ENCODE assay signal across 1 cellular context in the genomic region with DNA sequence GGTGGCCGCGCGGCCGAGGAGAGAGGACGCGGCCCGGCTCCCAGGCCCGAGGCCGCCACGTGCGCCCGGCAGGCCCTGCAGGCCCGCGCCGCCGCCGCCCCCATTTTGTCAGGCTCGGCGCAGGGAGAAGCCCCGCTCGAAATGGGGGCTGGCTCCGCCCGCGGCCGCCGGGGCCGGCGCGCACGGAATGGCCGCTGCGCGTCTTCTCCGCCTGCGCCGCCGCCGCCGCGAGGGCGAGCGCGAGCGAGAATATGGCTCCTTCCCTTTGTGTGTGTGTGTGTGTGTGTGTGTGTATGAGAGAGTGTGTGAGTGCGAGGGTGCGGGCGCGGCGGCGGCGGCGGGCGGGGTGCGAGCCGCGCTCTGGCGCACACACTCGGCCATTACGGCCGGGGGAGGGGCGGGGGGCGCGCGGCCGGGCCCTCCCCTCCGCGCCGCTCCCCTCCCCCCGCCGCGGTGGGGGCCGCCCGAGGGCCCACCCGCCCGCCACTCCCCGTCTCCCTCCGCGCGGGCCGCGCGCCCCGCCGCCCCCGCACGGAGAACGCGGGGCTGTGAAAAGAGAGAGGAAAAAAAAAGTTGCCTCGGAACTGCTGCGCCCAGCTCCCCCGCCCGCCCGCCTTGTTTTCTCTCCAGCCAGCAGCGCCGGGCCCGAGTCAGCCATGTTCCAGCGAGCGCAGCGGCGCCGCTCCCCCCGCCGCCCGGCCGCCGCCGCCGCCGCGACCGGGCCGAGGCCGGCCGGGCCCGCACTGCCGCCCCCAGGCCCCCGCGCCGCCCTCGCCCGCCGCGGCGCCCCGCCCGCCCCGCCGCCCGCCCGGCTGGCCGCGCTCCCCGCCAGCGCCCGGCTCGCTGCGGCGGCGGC.
TF ChIP-seq lines count a peak whose summit lies in the region.

No MANE protein-coding gene starts in this region.

TF ChIP-seq in HepG2, 621 proteins besides CTCF, POLR2A, EP300 and RAD21 (continues in another document):
- TF ChIP-seq, protein P1, sequence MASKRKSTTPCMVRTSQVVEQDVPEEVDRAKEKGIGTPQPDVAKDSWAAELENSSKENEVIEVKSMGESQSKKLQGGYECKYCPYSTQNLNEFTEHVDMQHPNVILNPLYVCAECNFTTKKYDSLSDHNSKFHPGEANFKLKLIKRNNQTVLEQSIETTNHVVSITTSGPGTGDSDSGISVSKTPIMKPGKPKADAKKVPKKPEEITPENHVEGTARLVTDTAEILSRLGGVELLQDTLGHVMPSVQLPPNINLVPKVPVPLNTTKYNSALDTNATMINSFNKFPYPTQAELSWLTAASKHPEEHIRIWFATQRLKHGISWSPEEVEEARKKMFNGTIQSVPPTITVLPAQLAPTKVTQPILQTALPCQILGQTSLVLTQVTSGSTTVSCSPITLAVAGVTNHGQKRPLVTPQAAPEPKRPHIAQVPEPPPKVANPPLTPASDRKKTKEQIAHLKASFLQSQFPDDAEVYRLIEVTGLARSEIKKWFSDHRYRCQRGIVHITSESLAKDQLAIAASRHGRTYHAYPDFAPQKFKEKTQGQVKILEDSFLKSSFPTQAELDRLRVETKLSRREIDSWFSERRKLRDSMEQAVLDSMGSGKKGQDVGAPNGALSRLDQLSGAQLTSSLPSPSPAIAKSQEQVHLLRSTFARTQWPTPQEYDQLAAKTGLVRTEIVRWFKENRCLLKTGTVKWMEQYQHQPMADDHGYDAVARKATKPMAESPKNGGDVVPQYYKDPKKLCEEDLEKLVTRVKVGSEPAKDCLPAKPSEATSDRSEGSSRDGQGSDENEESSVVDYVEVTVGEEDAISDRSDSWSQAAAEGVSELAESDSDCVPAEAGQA (IDR thresholded peaks at IDR 0.05; ENCODE audit: low read depth): no peak
- TF ChIP-seq, protein P1 (CRISPR knock-in tag; IDR thresholded peaks at IDR 0.05; ENCODE audit: borderline replicate concordance): peak; percentile 24
- TF ChIP-seq ASH2L (IDR thresholded peaks at IDR 0.05; ENCODE audit: insufficient read length, low read depth, low read length): peak; percentile 32
- TF ChIP-seq ATF7-NPFF (CRISPR knock-in tag; IDR thresholded peaks at IDR 0.05; ENCODE audit: low read depth): peak; percentile 46; the same call in 1 of the 2 replicates
- TF ChIP-seq ZNF446 (CRISPR knock-in tag; IDR thresholded peaks at IDR 0.05): peak; percentile 84; the same call in 1 of the 2 replicates
- TF ChIP-seq ZNF431 (CRISPR knock-in tag; IDR thresholded peaks at IDR 0.05; ENCODE audit: borderline replicate concordance, low read depth): 0 out of 2 replicates have a peak, but pooled peaks have one; percentile 48
- TF ChIP-seq SAP130 (CRISPR knock-in tag; IDR thresholded peaks at IDR 0.05; ENCODE audit: low read depth): peak; percentile 13; the same call in 1 of the 2 replicates
- TF ChIP-seq, protein P2, sequence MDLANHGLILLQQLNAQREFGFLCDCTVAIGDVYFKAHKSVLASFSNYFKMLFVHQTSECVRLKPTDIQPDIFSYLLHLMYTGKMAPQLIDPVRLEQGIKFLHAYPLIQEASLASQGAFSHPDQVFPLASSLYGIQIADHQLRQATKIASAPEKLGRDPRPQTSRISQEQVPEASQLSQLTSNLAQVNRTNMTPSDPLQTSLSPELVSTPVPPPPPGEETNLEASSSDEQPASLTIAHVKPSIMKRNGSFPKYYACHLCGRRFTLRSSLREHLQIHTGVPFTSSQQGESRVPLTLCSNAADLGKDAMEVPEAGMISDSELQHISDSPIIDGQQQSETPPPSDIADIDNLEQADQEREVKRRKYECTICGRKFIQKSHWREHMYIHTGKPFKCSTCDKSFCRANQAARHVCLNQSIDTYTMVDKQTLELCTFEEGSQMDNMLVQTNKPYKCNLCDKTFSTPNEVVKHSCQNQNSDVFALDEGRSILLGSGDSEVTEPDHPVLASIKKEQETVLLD (CRISPR knock-in tag; IDR thresholded peaks at IDR 0.05; ENCODE audit: low read depth): peak; percentile 86
- no peak for TF ChIP-seq ZNF703 (CRISPR knock-in tag; IDR thresholded peaks at IDR 0.05; ENCODE audit: borderline replicate concordance)
- TF ChIP-seq, protein P3, sequence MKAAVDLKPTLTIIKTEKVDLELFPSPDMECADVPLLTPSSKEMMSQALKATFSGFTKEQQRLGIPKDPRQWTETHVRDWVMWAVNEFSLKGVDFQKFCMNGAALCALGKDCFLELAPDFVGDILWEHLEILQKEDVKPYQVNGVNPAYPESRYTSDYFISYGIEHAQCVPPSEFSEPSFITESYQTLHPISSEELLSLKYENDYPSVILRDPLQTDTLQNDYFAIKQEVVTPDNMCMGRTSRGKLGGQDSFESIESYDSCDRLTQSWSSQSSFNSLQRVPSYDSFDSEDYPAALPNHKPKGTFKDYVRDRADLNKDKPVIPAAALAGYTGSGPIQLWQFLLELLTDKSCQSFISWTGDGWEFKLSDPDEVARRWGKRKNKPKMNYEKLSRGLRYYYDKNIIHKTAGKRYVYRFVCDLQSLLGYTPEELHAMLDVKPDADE (CRISPR knock-in tag; IDR thresholded peaks at IDR 0.05): 0 out of 2 replicates have a peak, but pooled peaks have one; percentile 37
- TF ChIP-seq ELF1 (CRISPR knock-in tag; IDR thresholded peaks at IDR 0.05): no peak
- TF ChIP-seq EEA1 (CRISPR knock-in tag; IDR thresholded peaks at IDR 0.05; ENCODE audit: borderline replicate concordance): peak; percentile 50; the same call in 1 of the 2 replicates
- no peak for TF ChIP-seq SRSF9 (IDR thresholded peaks at IDR 0.05; ENCODE audit: borderline replicate concordance, insufficient read depth, low read depth, low read length, poor library complexity, severe bottlenecking)
- TF ChIP-seq, protein P4, sequence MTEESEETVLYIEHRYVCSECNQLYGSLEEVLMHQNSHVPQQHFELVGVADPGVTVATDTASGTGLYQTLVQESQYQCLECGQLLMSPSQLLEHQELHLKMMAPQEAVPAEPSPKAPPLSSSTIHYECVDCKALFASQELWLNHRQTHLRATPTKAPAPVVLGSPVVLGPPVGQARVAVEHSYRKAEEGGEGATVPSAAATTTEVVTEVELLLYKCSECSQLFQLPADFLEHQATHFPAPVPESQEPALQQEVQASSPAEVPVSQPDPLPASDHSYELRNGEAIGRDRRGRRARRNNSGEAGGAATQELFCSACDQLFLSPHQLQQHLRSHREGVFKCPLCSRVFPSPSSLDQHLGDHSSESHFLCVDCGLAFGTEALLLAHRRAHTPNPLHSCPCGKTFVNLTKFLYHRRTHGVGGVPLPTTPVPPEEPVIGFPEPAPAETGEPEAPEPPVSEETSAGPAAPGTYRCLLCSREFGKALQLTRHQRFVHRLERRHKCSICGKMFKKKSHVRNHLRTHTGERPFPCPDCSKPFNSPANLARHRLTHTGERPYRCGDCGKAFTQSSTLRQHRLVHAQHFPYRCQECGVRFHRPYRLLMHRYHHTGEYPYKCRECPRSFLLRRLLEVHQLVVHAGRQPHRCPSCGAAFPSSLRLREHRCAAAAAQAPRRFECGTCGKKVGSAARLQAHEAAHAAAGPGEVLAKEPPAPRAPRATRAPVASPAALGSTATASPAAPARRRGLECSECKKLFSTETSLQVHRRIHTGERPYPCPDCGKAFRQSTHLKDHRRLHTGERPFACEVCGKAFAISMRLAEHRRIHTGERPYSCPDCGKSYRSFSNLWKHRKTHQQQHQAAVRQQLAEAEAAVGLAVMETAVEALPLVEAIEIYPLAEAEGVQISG (CRISPR knock-in tag; IDR thresholded peaks at IDR 0.05): peak; percentile 57
- TF ChIP-seq, protein P5, sequence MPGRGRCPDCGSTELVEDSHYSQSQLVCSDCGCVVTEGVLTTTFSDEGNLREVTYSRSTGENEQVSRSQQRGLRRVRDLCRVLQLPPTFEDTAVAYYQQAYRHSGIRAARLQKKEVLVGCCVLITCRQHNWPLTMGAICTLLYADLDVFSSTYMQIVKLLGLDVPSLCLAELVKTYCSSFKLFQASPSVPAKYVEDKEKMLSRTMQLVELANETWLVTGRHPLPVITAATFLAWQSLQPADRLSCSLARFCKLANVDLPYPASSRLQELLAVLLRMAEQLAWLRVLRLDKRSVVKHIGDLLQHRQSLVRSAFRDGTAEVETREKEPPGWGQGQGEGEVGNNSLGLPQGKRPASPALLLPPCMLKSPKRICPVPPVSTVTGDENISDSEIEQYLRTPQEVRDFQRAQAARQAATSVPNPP (CRISPR knock-in tag; IDR thresholded peaks at IDR 0.05): 0 out of 2 replicates have a peak, but pooled peaks have one; percentile 70
- TF ChIP-seq MZF1 (CRISPR knock-in tag; IDR thresholded peaks at IDR 0.05; ENCODE audit: borderline replicate concordance): no peak
- peak; percentile 51; the same call in 1 of the 2 replicates for TF ChIP-seq PAX8 (CRISPR knock-in tag; IDR thresholded peaks at IDR 0.05; ENCODE audit: borderline replicate concordance)
- no peak for TF ChIP-seq ZNF543 (CRISPR knock-in tag; IDR thresholded peaks at IDR 0.05)
- TF ChIP-seq HHEX (CRISPR knock-in tag; IDR thresholded peaks at IDR 0.05): no peak
- TF ChIP-seq ZNF556 (CRISPR knock-in tag; IDR thresholded peaks at IDR 0.05; ENCODE audit: borderline replicate concordance): no peak
- TF ChIP-seq ZNF790 (CRISPR knock-in tag; IDR thresholded peaks at IDR 0.05; ENCODE audit: borderline replicate concordance): peak; percentile 35; the same call in 1 of the 2 replicates
- TF ChIP-seq ZSCAN25 (CRISPR knock-in tag; IDR thresholded peaks at IDR 0.05): peak; percentile 17; the same call in 1 of the 2 replicates
- TF ChIP-seq ZNF143 (CRISPR knock-in tag; IDR thresholded peaks at IDR 0.05): no peak
- TF ChIP-seq, protein P6, sequence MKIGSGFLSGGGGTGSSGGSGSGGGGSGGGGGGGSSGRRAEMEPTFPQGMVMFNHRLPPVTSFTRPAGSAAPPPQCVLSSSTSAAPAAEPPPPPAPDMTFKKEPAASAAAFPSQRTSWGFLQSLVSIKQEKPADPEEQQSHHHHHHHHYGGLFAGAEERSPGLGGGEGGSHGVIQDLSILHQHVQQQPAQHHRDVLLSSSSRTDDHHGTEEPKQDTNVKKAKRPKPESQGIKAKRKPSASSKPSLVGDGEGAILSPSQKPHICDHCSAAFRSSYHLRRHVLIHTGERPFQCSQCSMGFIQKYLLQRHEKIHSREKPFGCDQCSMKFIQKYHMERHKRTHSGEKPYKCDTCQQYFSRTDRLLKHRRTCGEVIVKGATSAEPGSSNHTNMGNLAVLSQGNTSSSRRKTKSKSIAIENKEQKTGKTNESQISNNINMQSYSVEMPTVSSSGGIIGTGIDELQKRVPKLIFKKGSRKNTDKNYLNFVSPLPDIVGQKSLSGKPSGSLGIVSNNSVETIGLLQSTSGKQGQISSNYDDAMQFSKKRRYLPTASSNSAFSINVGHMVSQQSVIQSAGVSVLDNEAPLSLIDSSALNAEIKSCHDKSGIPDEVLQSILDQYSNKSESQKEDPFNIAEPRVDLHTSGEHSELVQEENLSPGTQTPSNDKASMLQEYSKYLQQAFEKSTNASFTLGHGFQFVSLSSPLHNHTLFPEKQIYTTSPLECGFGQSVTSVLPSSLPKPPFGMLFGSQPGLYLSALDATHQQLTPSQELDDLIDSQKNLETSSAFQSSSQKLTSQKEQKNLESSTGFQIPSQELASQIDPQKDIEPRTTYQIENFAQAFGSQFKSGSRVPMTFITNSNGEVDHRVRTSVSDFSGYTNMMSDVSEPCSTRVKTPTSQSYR (CRISPR knock-in tag; IDR thresholded peaks at IDR 0.05; ENCODE audit: borderline replicate concordance): peak; percentile 61; the same call in 1 of the 2 replicates
- TF ChIP-seq YY1 (IDR thresholded peaks at IDR 0.05; ENCODE audit: insufficient read depth, insufficient replicate concordance, low read depth, low read length): peak; percentile 90
- TF ChIP-seq CHD2 (IDR thresholded peaks at IDR 0.05; ENCODE audit: low read depth, low read length): peak; percentile 14; the same call in 1 of the 2 replicates
- TF ChIP-seq IRX3 (CRISPR knock-in tag; IDR thresholded peaks at IDR 0.05; ENCODE audit: borderline replicate concordance, low read depth): peak; percentile 90; the same call in 1 of the 2 replicates
- TF ChIP-seq CCDC6 (CRISPR knock-in tag; IDR thresholded peaks at IDR 0.05): peak; percentile 59; the same call in 1 of the 2 replicates
- TF ChIP-seq AGO1 (IDR thresholded peaks at IDR 0.05; ENCODE audit: low read depth, low read length, poor library complexity, severe bottlenecking): peak; percentile 78
- TF ChIP-seq TOPORS (CRISPR knock-in tag; IDR thresholded peaks at IDR 0.05): peak; percentile 68; the same call in 1 of the 2 replicates
- TF ChIP-seq, protein P7, sequence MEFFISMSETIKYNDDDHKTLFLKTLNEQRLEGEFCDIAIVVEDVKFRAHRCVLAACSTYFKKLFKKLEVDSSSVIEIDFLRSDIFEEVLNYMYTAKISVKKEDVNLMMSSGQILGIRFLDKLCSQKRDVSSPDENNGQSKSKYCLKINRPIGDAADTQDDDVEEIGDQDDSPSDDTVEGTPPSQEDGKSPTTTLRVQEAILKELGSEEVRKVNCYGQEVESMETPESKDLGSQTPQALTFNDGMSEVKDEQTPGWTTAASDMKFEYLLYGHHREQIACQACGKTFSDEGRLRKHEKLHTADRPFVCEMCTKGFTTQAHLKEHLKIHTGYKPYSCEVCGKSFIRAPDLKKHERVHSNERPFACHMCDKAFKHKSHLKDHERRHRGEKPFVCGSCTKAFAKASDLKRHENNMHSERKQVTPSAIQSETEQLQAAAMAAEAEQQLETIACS (CRISPR knock-in tag; IDR thresholded peaks at IDR 0.05): peak; percentile 60; the same call in 1 of the 2 replicates
- TF ChIP-seq, protein P8, sequence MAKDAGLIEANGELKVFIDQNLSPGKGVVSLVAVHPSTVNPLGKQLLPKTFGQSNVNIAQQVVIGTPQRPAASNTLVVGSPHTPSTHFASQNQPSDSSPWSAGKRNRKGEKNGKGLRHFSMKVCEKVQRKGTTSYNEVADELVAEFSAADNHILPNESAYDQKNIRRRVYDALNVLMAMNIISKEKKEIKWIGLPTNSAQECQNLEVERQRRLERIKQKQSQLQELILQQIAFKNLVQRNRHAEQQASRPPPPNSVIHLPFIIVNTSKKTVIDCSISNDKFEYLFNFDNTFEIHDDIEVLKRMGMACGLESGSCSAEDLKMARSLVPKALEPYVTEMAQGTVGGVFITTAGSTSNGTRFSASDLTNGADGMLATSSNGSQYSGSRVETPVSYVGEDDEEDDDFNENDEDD (CRISPR knock-in tag; IDR thresholded peaks at IDR 0.05; ENCODE audit: borderline replicate concordance): peak; percentile 18; the same call in 1 of the 2 replicates
- TF ChIP-seq, protein P9, sequence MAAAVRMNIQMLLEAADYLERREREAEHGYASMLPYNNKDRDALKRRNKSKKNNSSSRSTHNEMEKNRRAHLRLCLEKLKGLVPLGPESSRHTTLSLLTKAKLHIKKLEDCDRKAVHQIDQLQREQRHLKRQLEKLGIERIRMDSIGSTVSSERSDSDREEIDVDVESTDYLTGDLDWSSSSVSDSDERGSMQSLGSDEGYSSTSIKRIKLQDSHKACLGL (CRISPR knock-in tag; IDR thresholded peaks at IDR 0.05): peak; percentile 28; the same call in 1 of the 2 replicates
- TF ChIP-seq ZNF382 (CRISPR knock-in tag; IDR thresholded peaks at IDR 0.05; ENCODE audit: borderline replicate concordance): no peak
